ENCODE assay signal across 1 cellular context in genomic region chr16:88976359-88977027, GRCh38.
A peak's percentile ranks its signal among the peaks of the same experiment; 100 is the strongest.
TF ChIP-seq lines count a peak whose summit lies in the region.

No MANE protein-coding gene starts in this region.

TF ChIP-seq in K562, 482 proteins besides CTCF, POLR2A, EP300 and RAD21 (continued from another document):
- TF ChIP-seq MEF2A (IDR thresholded peaks at IDR 0.05; ENCODE audit: control insufficient read depth, low read depth, low read length) (no peak), IRF1 (CRISPR knock-in tag; IDR thresholded peaks at IDR 0.05; ENCODE audit: borderline replicate concordance) (no peak), AFF4 (CRISPR knock-in tag; IDR thresholded peaks at IDR 0.05) (peak; percentile 37; the same call in 1 of the 2 replicates), SAP30 (IDR thresholded peaks at IDR 0.05; ENCODE audit: borderline replicate concordance, insufficient read depth, low read depth, low read length, poor library complexity, severe bottlenecking) (peak; percentile 63), MTF1 (CRISPR knock-in tag; IDR thresholded peaks at IDR 0.05; ENCODE audit: borderline replicate concordance) (no peak), KHSRP (IDR thresholded peaks at IDR 0.05) (no peak), AFF1 (IDR thresholded peaks at IDR 0.05; ENCODE audit: low read depth in 1 of 2, partially characterized antibody in 2 of 2) (peak in 1 of 2 experiments; percentile 10), ZNF165 (CRISPR knock-in tag; IDR thresholded peaks at IDR 0.05; ENCODE audit: borderline replicate concordance) (0 out of 2 replicates have a peak, but pooled peaks have one; percentile 14), KDM1A (IDR thresholded peaks at IDR 0.05) (no peak), SMAD1 (IDR thresholded peaks at IDR 0.05; ENCODE audit: low read depth, low read length, partially characterized antibody) (no peak), BRCA1 (IDR thresholded peaks at IDR 0.05) (no peak), BRCA1 (CRISPR knock-in tag; IDR thresholded peaks at IDR 0.05) (no peak), SIX5 (IDR thresholded peaks at IDR 0.05; ENCODE audit: borderline replicate concordance in 1 of 2, insufficient read depth in 1 of 2, low read depth in 1 of 2, low read length in 2 of 2) (no peak), ELF4 (CRISPR knock-in tag; IDR thresholded peaks at IDR 0.05) (no peak), GTF2E2 (tag; IDR thresholded peaks at IDR 0.05) (no peak; the same call in 1 of the 2 replicates), CHD1 (IDR thresholded peaks at IDR 0.05; ENCODE audit: low read length) (no peak), STAT6 (CRISPR knock-in tag; IDR thresholded peaks at IDR 0.05) (0 out of 2 replicates have a peak, but pooled peaks have one; percentile 48), FOXK2 (conservative IDR thresholded peaks at IDR 0.05 in 1 of 2, IDR thresholded peaks at IDR 0.05 in 1 of 2; ENCODE audit: low read depth in 2 of 2) (peak in 1 of 2 experiments; percentile 25; a peak in 1 of 4 replicates), SUPT5H (IDR thresholded peaks at IDR 0.05) (peak; percentile 69), HNRNPH1 (optimal IDR thresholded peaks at IDR 0.05; ENCODE audit: low read depth, low read length) (no peak), PRPF4 (IDR thresholded peaks at IDR 0.05; ENCODE audit: insufficient read depth, low read depth, low read length, poor library complexity, severe bottlenecking) (no peak), KLF10 (CRISPR knock-in tag; IDR thresholded peaks at IDR 0.05) (no peak), TFAP4 (CRISPR knock-in tag; IDR thresholded peaks at IDR 0.05; ENCODE audit: borderline replicate concordance) (no peak), SETDB1 (IDR thresholded peaks at IDR 0.05; ENCODE audit: low read length) (no peak), MAZ (CRISPR knock-in tag; conservative IDR thresholded peaks at IDR 0.05 in 1 of 2, IDR thresholded peaks at IDR 0.05 in 1 of 2) (peak in 1 of 2 experiments; percentile 47; a peak in 1 of 4 replicates), ATF7 (IDR thresholded peaks at IDR 0.05) (no peak), ZNF41 (CRISPR knock-in tag; conservative IDR thresholded peaks at IDR 0.05) (no peak), SMARCE1 (IDR thresholded peaks at IDR 0.05) (no peak), CBFB (CRISPR knock-in tag; IDR thresholded peaks at IDR 0.05) (no peak), ZNF76 (CRISPR knock-in tag; IDR thresholded peaks at IDR 0.05; ENCODE audit: borderline replicate concordance) (0 out of 2 replicates have a peak, but pooled peaks have one; percentile 7), ZBTB7A (IDR thresholded peaks at IDR 0.05; ENCODE audit: borderline replicate concordance, control insufficient read depth, low read depth, low read length) (peak; percentile 9; the same call in 1 of the 2 replicates), MAFG (tag; conservative IDR thresholded peaks at IDR 0.05) (no peak), TOE1 (IDR thresholded peaks at IDR 0.05; ENCODE audit: borderline replicate concordance) (peak; percentile 23; the same call in 1 of the 2 replicates), TOE1 (CRISPR knock-in tag; IDR thresholded peaks at IDR 0.05; ENCODE audit: borderline replicate concordance, low read depth) (no peak), CEBPG (CRISPR knock-in tag; IDR thresholded peaks at IDR 0.05) (no peak; the same call in 1 of the 2 replicates), CEBPG (tag; conservative IDR thresholded peaks at IDR 0.05 in 1 of 2, IDR thresholded peaks at IDR 0.05 in 1 of 2) (no peak), HMG20B (CRISPR knock-in tag; IDR thresholded peaks at IDR 0.05) (no peak), ARID3A (IDR thresholded peaks at IDR 0.05; ENCODE audit: borderline replicate concordance, low read depth, low read length) (no peak), ZKSCAN3 (CRISPR knock-in tag; IDR thresholded peaks at IDR 0.05) (no peak), SRSF7 (optimal IDR thresholded peaks at IDR 0.05; ENCODE audit: low read depth, low read length) (no peak), POLR2G (IDR thresholded peaks at IDR 0.05; ENCODE audit: low read depth, low read length) (no peak), EGR1 (conservative IDR thresholded peaks at IDR 0.05) (no peak), MLLT1 (IDR thresholded peaks at IDR 0.05) (peak; percentile 74 to 77; a peak in 3 of 4 replicates), ZNF696 (CRISPR knock-in tag; conservative IDR thresholded peaks at IDR 0.05) (no peak), MEF2D (tag; conservative IDR thresholded peaks at IDR 0.05; ENCODE audit: low read depth) (no peak), CC2D1A (IDR thresholded peaks at IDR 0.05) (no peak), FIP1L1 (IDR thresholded peaks at IDR 0.05; ENCODE audit: low read depth, low read length, poor library complexity, severe bottlenecking) (peak; percentile 5), SIN3A (IDR thresholded peaks at IDR 0.05; ENCODE audit: borderline replicate concordance in 2 of 2, control insufficient read depth in 1 of 2, low read depth in 2 of 2, low read length in 2 of 2) (peak; percentile 7 to 97), ZNF79 (CRISPR knock-in tag; IDR thresholded peaks at IDR 0.05; ENCODE audit: low read depth) (no peak), FOXP1 (CRISPR knock-in tag; IDR thresholded peaks at IDR 0.05) (no peak), ELK1 (CRISPR knock-in tag; IDR thresholded peaks at IDR 0.05) (no peak), ZNF75A (CRISPR knock-in tag; IDR thresholded peaks at IDR 0.05) (no peak), TRIM24 (IDR thresholded peaks at IDR 0.05) (no peak), TAF9B (IDR thresholded peaks at IDR 0.05; ENCODE audit: partially characterized antibody) (no peak), SAFB2 (IDR thresholded peaks at IDR 0.05; ENCODE audit: borderline replicate concordance, low read depth, low read length, severe bottlenecking) (no peak), STAG1 (CRISPR knock-in tag; IDR thresholded peaks at IDR 0.05; ENCODE audit: borderline replicate concordance) (0 out of 2 replicates have a peak, but pooled peaks have one; percentile 21)
TF ChIP-seq in K562: peak in this region for 21.
